In genomic region chr5:56900858-56901578, GRCh38 we compare ENCODE assay signal across 8 cellular contexts. TPM values are rescaled to one million over a fixed set of nuclear protein-coding genes. Genes with fewer than 3 reads are reported as not detected.
DNase-seq lines count a peak whose midpoint lies in the region; ATAC-seq and TF ChIP-seq lines count a peak whose summit lies in the region.

No MANE protein-coding gene starts in this region.

- ATAC-seq in stimulated activated naive CD8-positive, alpha-beta T cell treated with anti-CD3 and anti-CD28 coated beads, Interleukin-15, amount 100 ng/mL, for 72 hours = peak; percentile 45
- ATAC-seq in HG03460 (IDR thresholded peaks at IDR 0.05; ENCODE audit: unreplicated experiment) = no peak

- H3K4me1 Mint-ChIP-seq in stimulated activated naive CD8-positive, alpha-beta T cell treated with anti-CD3 and anti-CD28 coated beads, Interleukin-15, amount 100 ng/mL, for 72 hours = no peaks in the 10 kb centered on the region

- DNase-seq in NCI-H2081 (lab: John Stamatoyannopoulos, UW) = peak; percentile 8 to 33
- no peak for DNase-seq in NCI-H2081 treated with DMSO at 0.1 percent for 48 hours (lab: John Stamatoyannopoulos, UW)
- peak; percentile 32 for DNase-seq in H7
- peak; percentile 24 for DNase-seq in NOMO-1 treated with DMSO at 0.1 percent for 48 hours (lab: John Stamatoyannopoulos, UW; ENCODE audit: unreplicated experiment)
- DNase-seq in astrocyte of the spinal cord (ENCODE audit: low read depth, low spot score) = peak; percentile 51
- DNase-seq in inferior parietal cortex (ENCODE audit: extremely low spot score) = peak; percentile 79
- DNase-seq in stimulated activated naive CD8-positive, alpha-beta T cell treated with anti-CD3 and anti-CD28 coated beads, Interleukin-15, amount 100 ng/mL, for 72 hours = peak; percentile 17 to 38

- H3K27me3 Mint-ChIP-seq in stimulated activated naive CD8-positive, alpha-beta T cell treated with anti-CD3 and anti-CD28 coated beads, Interleukin-15, amount 100 ng/mL, for 72 hours = no peaks in the 10 kb centered on the region

- peak; percentile 61 for TF ChIP-seq CTCF in astrocyte of the spinal cord (IDR thresholded peaks at IDR 0.05; ENCODE audit: low read depth, low read length)

- no peak overlapping the region for H3K27ac Mint-ChIP-seq in stimulated activated naive CD8-positive, alpha-beta T cell treated with anti-CD3 and anti-CD28 coated beads, Interleukin-15, amount 100 ng/mL, for 72 hours

- H3K4me3 Mint-ChIP-seq in stimulated activated naive CD8-positive, alpha-beta T cell treated with anti-CD3 and anti-CD28 coated beads, Interleukin-15, amount 100 ng/mL, for 72 hours = no peak overlapping the region

- H3K4me3 ChIP-seq in H7 (ENCODE audit: insufficient read depth, low read depth, low read length) = no peak overlapping the region
- H3K4me3 ChIP-seq in astrocyte of the spinal cord (ENCODE audit: low read depth, low read length) = no peak overlapping the region

- H3K9me3 Mint-ChIP-seq in stimulated activated naive CD8-positive, alpha-beta T cell treated with anti-CD3 and anti-CD28 coated beads, Interleukin-15, amount 100 ng/mL, for 72 hours = no peaks in the 10 kb centered on the region

- H3K36me3 ChIP-seq in H7 (replicated peaks; ENCODE audit: control insufficient read depth, insufficient read depth, low read length) = no peaks in the 10 kb centered on the region

- no peaks in the 10 kb centered on the region for H3K27me3 ChIP-seq in H7 (ENCODE audit: control insufficient read depth, insufficient read depth, low read length)

- in situ Hi-C loops in astrocyte of the spinal cord (cut with HindIII; ENCODE audit: low sequenced_read_pairs) = no loop called here

RNA-seq across cellular contexts. Expression of gene SETD9, which starts 8.4 kb away (rescaled TPM):
- total RNA-seq in H7 (2014; rRNA removed; shearing (Covaris generic)) = 10.1 and 14.4 TPM in 2 replicates

RNA-seq across cellular contexts. Expression of gene MIER3, which starts 50.9 kb away (rescaled TPM):
- 22.0 and 26.0 TPM in 2 replicates for total RNA-seq in H7 (2014; rRNA removed; shearing (Covaris generic))
